9 cellular contexts compared by ENCODE assay signal in the genomic region with DNA sequence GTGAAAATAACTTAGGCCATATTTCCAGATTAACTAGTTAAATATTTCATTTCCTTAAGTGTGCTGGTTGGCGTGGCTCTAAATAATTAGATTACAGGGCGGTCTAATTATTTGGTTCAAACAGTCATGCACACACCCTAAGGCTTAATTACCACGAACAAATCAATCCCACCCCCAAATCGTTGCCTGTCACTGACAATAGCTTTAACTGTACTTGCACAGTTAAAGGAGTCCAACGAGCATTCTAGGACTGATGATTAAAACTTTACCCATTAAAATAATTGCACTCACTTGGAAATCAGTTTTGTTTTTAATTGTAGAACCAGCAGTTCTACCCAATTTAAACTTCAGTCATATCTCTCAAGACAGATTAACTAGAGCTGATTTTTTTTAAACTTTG. TPM values are rescaled to one million over a fixed set of nuclear protein-coding genes. Genes with fewer than 3 reads are reported as not detected.
A peak's percentile ranks its signal among the peaks of the same experiment; 100 is the strongest.
DNase-seq lines count a peak whose midpoint lies in the region; ATAC-seq and TF ChIP-seq lines count a peak whose summit lies in the region.
"Had no signal": no experiment of that assay in that cellular context is flagged by ENCODE, and none has a peak within 500 bp of the region (broad histone marks: within the 10 kb centered on the region; RNA-seq: fewer than 3 reads in every experiment).

No MANE protein-coding gene starts in this region.

- H3K4me3 Mint-ChIP-seq in Calu3 (ENCODE audit: low read depth, unreplicated experiment): peak overlapping the region; percentile 79
- peak overlapping the region; percentile 99 for H3K4me3 Mint-ChIP-seq in neural crest cell

- BruUV-seq in Calu3 (replicated peaks; lab: Mats Ljungman, UMichigan): no TSS peak

- H3K9me3 ChIP-seq in MG63: no peaks in the 10 kb centered on the region
- H3K9me3 ChIP-seq: neutrophil had no signal

- ATAC-seq in GM19023 (IDR thresholded peaks at IDR 0.05; ENCODE audit: unreplicated experiment) (no peak), GM18861 (IDR thresholded peaks at IDR 0.05; ENCODE audit: unreplicated experiment) (no peak)

- intact Hi-C loops in Calu3 (cut with micrococcal nuclease; ENCODE audit: unreplicated experiment): loop anchor here (5.0 kb wide), 1 partner anchor 57 kb away; no protein-coding TSS in a partner anchor

- H3K4me3 ChIP-seq in MG63: peak overlapping the region; percentile 75

- no peaks in the 10 kb centered on the region for H3K36me3 ChIP-seq in MG63
- H3K36me3 ChIP-seq: neutrophil had no signal

- DNase-seq in Calu3 (no peak), MG63 (no peak), cerebellar cortex (ENCODE audit: low spot score) (peak; percentile 67), neural crest cell (ENCODE audit: low read depth, low spot score) (no peak), NCI-H2081 treated with DMSO at 0.1 percent for 48 hours (lab: John Stamatoyannopoulos, UW) (no peak), GM19240 (ENCODE audit: insufficient read length, low spot score) (no peak)

- peaks cover 25% of the 10 kb centered on the region for H3K4me1 Mint-ChIP-seq in Calu3 (ENCODE audit: low read depth, unreplicated experiment)
- H3K4me1 Mint-ChIP-seq in neural crest cell: peaks cover 35% of the 10 kb centered on the region

- peaks cover 50% of the 10 kb centered on the region for H3K36me3 Mint-ChIP-seq in Calu3 (ENCODE audit: insufficient read depth, unreplicated experiment)
- H3K36me3 Mint-ChIP-seq in neural crest cell (ENCODE audit: low read depth): no peaks in the 10 kb centered on the region

- CTCF ChIA-PET in Calu3 (lab: Charles Lee): interaction anchor here (0.6 to 2.1 kb wide), 5 partner anchors 10 to 160 kb away, joined by 3 to 10 read pairs (median 4); no protein-coding TSS in a partner anchor

- TF ChIP-seq CTCF in Calu3 (IDR thresholded peaks at IDR 0.05; ENCODE audit: unreplicated experiment): no peak
- TF ChIP-seq CTCF in neural crest cell (conservative IDR thresholded peaks at IDR 0.05): no peak

- H3K27ac Mint-ChIP-seq in Calu3 (ENCODE audit: unreplicated experiment): peak overlapping the region; percentile 87
- H3K27ac Mint-ChIP-seq in neural crest cell (ENCODE audit: unreplicated experiment): no peak overlapping the region

- H3K9me3 Mint-ChIP-seq in Calu3 (ENCODE audit: low read depth, unreplicated experiment): peaks cover 3% of the 10 kb centered on the region
- H3K9me3 Mint-ChIP-seq in neural crest cell: peaks cover 6% of the 10 kb centered on the region

- no peaks in the 10 kb centered on the region for H3K27me3 ChIP-seq in MG63
- H3K27me3 ChIP-seq: neutrophil had no signal

- H3K27me3 Mint-ChIP-seq in Calu3 (ENCODE audit: unreplicated experiment): no peaks in the 10 kb centered on the region
- H3K27me3 Mint-ChIP-seq in neural crest cell (ENCODE audit: low read depth): peaks cover 7% of the 10 kb centered on the region

RNA-seq across cellular contexts. Expression of gene POU2F1, which starts 1.5 kb away (rescaled TPM):
- total RNA-seq in Calu3 (2022) (25.3 and 25.4 TPM in 2 replicates), neural crest cell (40.1 and 52.6 TPM in 2 replicates)
- 3.9 and 5.5 TPM in 2 replicates for total RNA-seq in MG63 (2014; rRNA removed; shearing (Covaris generic); ENCODE audit: low replicate concordance)
